Comparison of ENCODE assay signal across 24 cellular contexts in the genomic region with DNA sequence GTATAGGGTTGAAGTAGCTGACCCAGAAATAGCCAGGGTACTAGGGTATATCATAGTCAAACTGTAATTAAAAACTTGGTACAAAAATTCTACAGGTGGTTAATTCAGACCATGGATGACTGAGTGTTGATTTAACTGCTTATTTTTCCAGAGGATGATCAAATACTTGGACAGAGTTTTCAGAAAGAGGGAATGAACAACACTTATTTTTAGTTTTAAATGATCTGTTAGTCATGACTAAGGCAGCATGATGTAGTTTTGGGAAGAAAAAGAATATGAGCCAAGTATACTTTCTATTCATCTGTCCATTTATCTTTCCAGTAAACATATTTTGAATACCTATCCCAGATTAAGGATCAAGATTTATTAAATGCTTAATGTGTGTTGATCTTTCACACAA. TPM values are rescaled to one million over a fixed set of nuclear protein-coding genes. Genes with fewer than 3 reads are reported as not detected.
DNase-seq lines count a peak whose midpoint lies in the region; TF ChIP-seq lines count a peak whose summit lies in the region.
"Had no signal": no experiment of that assay in that cellular context is flagged by ENCODE, and none has a peak within 500 bp of the region (broad histone marks: within the 10 kb centered on the region; RNA-seq: fewer than 3 reads in every experiment).

No MANE protein-coding gene starts in this region.

- H3K4me1 ChIP-seq in mesenchymal stem cell (ENCODE audit: control insufficient read depth, insufficient read depth, low read depth, low read length): no peaks in the 10 kb centered on the region
- H3K4me1 ChIP-seq in tibial artery: peaks cover 0 to 16% (median 3%) of the 10 kb centered on the region in 4 donors
- H3K4me1 ChIP-seq: esophagus muscularis mucosa, SJCRH30 had no signal

- no peak overlapping the region for H3K4ac ChIP-seq in mesenchymal stem cell (ENCODE audit: low read depth in 1 of 2, low read length in 2 of 2)

- no peak overlapping the region for H3K23ac ChIP-seq in mesenchymal stem cell (ENCODE audit: low read length in 2 of 2)

- no peak overlapping the region for H2AK5ac ChIP-seq in mesenchymal stem cell (ENCODE audit: low read length, severe bottlenecking)

- H2BK15ac ChIP-seq in mesenchymal stem cell (ENCODE audit: low read depth, poor library complexity, severe bottlenecking): no peak overlapping the region

- no peak overlapping the region for H3K4me3 Mint-ChIP-seq in chondrocyte (ENCODE audit: unreplicated experiment)
- H3K4me3 Mint-ChIP-seq: CD8-positive, alpha-beta memory T cell; effector memory CD8-positive, alpha-beta T cell had no signal

- no peak overlapping the region for H3K18ac ChIP-seq in mesenchymal stem cell (ENCODE audit: low read depth in 1 of 2, low read length in 2 of 2)

- H3K4me3 ChIP-seq in mesenchymal stem cell (ENCODE audit: insufficient read depth in 1 of 2, low read depth in 1 of 2, low read length in 2 of 2) (peak overlapping the region in 1 of 2 experiments; percentile 5), tibial artery (no peak overlapping the region)
- H3K4me3 ChIP-seq: esophagus muscularis mucosa, SJCRH30 had no signal

- peaks cover 15% of the 10 kb centered on the region for H3K4me1 Mint-ChIP-seq in chondrocyte (ENCODE audit: low read depth)

- H4K91ac ChIP-seq in mesenchymal stem cell (ENCODE audit: low read length): no peak overlapping the region

- no peak overlapping the region for H2BK12ac ChIP-seq in mesenchymal stem cell (ENCODE audit: low read length in 2 of 2)

- no peaks in the 10 kb centered on the region for H3K79me1 ChIP-seq in mesenchymal stem cell (replicated peaks; ENCODE audit: low read length, poor library complexity, severe bottlenecking)

- peak; percentile 26 for DNase-seq in HCEC 1CT
- no peak for DNase-seq in chondrocyte (ENCODE audit: low spot score)
- DNase-seq in mesenchymal stem cell: no peak
- no peak for DNase-seq in tibial artery
- DNase-seq in NCI-H146 (lab: John Stamatoyannopoulos, UW): no peak
- no peak for DNase-seq in activated CD4-positive, alpha-beta T cell treated with anti-CD3 and anti-CD28 coated beads, Interleukin-2, amount 50 U/mL, for 4 hours
- DNase-seq in SIG-M5 treated with dmso at 0.1 percent for 504 hours (lab: John Stamatoyannopoulos, UW; ENCODE audit: unreplicated experiment): no peak
- DNase-seq: activated gamma-delta T cell; AML-193; brain microvascular endothelial cell; CD8-positive, alpha-beta memory T cell; effector memory CD8-positive, alpha-beta T cell; GDM1; Kasumi-1; NCI-H187; NCI-H524 treated with DMSO at 0.1 percent for 48 hours; NK-92 treated with Interleukin-12 subunit alpha and Interleukin-12 subunit beta, amount 100 ng/mL, for 24 hours; SJCRH30; stimulated activated CD4-positive, alpha-beta T cell treated with anti-CD3 and anti-CD28 coated beads, Interleukin-12 subunit alpha, Interleukin-12 subunit beta, amount 100 ng/mL, for 4 hours; stimulated activated CD4-positive, alpha-beta T cell treated with anti-CD3 and anti-CD28 coated beads, Interleukin-4, amount 100 ng/mL, for 24 hours; stimulated activated naive CD4-positive, alpha-beta T cell; T-helper 1 cell had no signal

- no peak overlapping the region for H3K4me2 ChIP-seq in mesenchymal stem cell (ENCODE audit: low read length, poor library complexity, severe bottlenecking)

- H3K9me3 ChIP-seq in mesenchymal stem cell (ENCODE audit: control insufficient read depth, low read length): no peaks in the 10 kb centered on the region
- H3K9me3 ChIP-seq in tibial artery: no peaks in the 10 kb centered on the region
- H3K9me3 ChIP-seq: esophagus muscularis mucosa, SJCRH30 had no signal

- TF ChIP-seq CTCF in chondrocyte (IDR thresholded peaks at IDR 0.05) (no peak), tibial artery (IDR thresholded peaks at IDR 0.05) (no peak)

- H2BK5ac ChIP-seq in mesenchymal stem cell (ENCODE audit: low read depth, low read length, poor library complexity, severe bottlenecking): no peak overlapping the region

- no peak overlapping the region for H2AFZ ChIP-seq in mesenchymal stem cell (ENCODE audit: low read depth, low read length)

- intact Hi-C loops in tibial artery (cut with DNase I; ENCODE audit: low total_unique reads): no loop called here

- H3K36me3 Mint-ChIP-seq in chondrocyte (ENCODE audit: low read depth): peaks cover 17% of the 10 kb centered on the region

- H2BK120ac ChIP-seq in mesenchymal stem cell (ENCODE audit: low read depth, low read length): no peak overlapping the region

- H3K14ac ChIP-seq in mesenchymal stem cell (ENCODE audit: low read length in 2 of 2): no peak overlapping the region

- H4K8ac ChIP-seq in mesenchymal stem cell (ENCODE audit: low read length): no peak overlapping the region

- H3K36me3 ChIP-seq in mesenchymal stem cell (ENCODE audit: control insufficient read depth in 1 of 2, insufficient read depth in 2 of 2, low read depth in 1 of 2, low read length in 2 of 2): peaks cover 6 to 30% of the 10 kb centered on the region in 2 experiments
- peaks cover 0 to 8% (median 3%) of the 10 kb centered on the region in 3 donors for H3K36me3 ChIP-seq in tibial artery
- H3K36me3 ChIP-seq: brain microvascular endothelial cell, esophagus muscularis mucosa had no signal

- no peak overlapping the region for H3K27ac ChIP-seq in mesenchymal stem cell (ENCODE audit: low read length, poor library complexity, severe bottlenecking)
- peak overlapping the region; percentile 51 to 60 for H3K27ac ChIP-seq in tibial artery
- H3K27ac ChIP-seq: brain microvascular endothelial cell, esophagus muscularis mucosa, SJCRH30 had no signal

- H3K27me3 ChIP-seq in mesenchymal stem cell (ENCODE audit: control insufficient read depth in 1 of 2, insufficient read depth in 1 of 2, low read length in 2 of 2) (no peaks in the 10 kb centered on the region), tibial artery (no peaks in the 10 kb centered on the region)
- H3K27me3 ChIP-seq: brain microvascular endothelial cell, esophagus muscularis mucosa, SJCRH30 had no signal

- H3K27ac Mint-ChIP-seq in chondrocyte (ENCODE audit: unreplicated experiment): peak overlapping the region; percentile 46

- H3K9me3 Mint-ChIP-seq in chondrocyte (ENCODE audit: low read depth): peaks cover 11% of the 10 kb centered on the region
- H3K9me3 Mint-ChIP-seq: CD8-positive, alpha-beta memory T cell; effector memory CD8-positive, alpha-beta T cell had no signal

- H3K9ac ChIP-seq in mesenchymal stem cell (ENCODE audit: low read length): peak overlapping the region; percentile 40

- no peaks in the 10 kb centered on the region for H3K27me3 Mint-ChIP-seq in chondrocyte (ENCODE audit: low read depth)
- H3K27me3 Mint-ChIP-seq: CD8-positive, alpha-beta memory T cell; effector memory CD8-positive, alpha-beta T cell had no signal

RNA-seq across cellular contexts. Expression of a gene that starts 19.8 kb away (rescaled TPM):
- total RNA-seq in chondrocyte: 0.26 to 0.30 TPM (median 0.29 TPM) in 3 replicates
- 0.03 TPM for polyA plus RNA-seq in mesenchymal stem cell (2013, experiment 1 of 2)
- 0.03 TPM for polyA plus RNA-seq in mesenchymal stem cell (2013, experiment 2 of 2)
- total RNA-seq: H1 had no signal
- polyA plus RNA-seq: CD8-positive, alpha-beta memory T cell; H1 had no signal

RNA-seq across cellular contexts. Expression of a gene that starts 40.9 kb away (rescaled TPM):
- 27.4 to 38.1 TPM (median 28.4 TPM) in 3 replicates for total RNA-seq in chondrocyte
- polyA plus RNA-seq in mesenchymal stem cell (2013, experiment 1 of 2): 13.1 TPM
- polyA plus RNA-seq in mesenchymal stem cell (2013, experiment 2 of 2): 13.7 TPM

RNA-seq across cellular contexts. Expression of a gene that starts 58.0 kb away (rescaled TPM):
- total RNA-seq in chondrocyte: 28.8 to 35.8 TPM (median 30.7 TPM) in 3 replicates
- 65.7 TPM for polyA plus RNA-seq in mesenchymal stem cell (2013, experiment 1 of 2)
- polyA plus RNA-seq in mesenchymal stem cell (2013, experiment 2 of 2): 71.4 TPM
